ENCODE assay signal across 1 cellular context in the genomic region with DNA sequence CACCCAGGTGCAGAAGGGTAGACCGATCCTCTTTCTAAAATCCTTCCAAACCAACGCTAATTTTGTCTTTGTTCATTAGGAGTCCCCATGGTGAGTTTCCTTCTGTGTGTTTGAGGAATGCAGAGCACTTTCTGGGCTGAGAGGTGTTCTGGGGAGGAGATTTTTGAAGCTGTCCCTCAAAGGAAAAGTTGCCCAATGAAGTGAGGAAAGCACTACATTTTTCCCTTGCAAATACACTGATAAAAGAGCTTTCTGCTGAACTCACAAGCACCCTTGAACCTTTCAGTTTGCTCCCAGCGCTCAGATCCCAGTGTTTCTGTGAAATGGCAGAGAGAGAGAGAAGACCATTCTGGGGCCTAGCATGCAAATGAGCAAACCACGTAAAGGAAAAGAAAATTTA.
TF ChIP-seq lines count a peak whose summit lies in the region.

No MANE protein-coding gene starts in this region.

TF ChIP-seq in WTC11, 78 proteins besides CTCF, POLR2A, EP300 and RAD21 (continued from another document):
- TF ChIP-seq, protein P1, sequence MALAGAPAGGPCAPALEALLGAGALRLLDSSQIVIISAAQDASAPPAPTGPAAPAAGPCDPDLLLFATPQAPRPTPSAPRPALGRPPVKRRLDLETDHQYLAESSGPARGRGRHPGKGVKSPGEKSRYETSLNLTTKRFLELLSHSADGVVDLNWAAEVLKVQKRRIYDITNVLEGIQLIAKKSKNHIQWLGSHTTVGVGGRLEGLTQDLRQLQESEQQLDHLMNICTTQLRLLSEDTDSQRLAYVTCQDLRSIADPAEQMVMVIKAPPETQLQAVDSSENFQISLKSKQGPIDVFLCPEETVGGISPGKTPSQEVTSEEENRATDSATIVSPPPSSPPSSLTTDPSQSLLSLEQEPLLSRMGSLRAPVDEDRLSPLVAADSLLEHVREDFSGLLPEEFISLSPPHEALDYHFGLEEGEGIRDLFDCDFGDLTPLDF (CRISPR knock-in tag; IDR thresholded peaks at IDR 0.05), result no peak
- no peak for TF ChIP-seq MYBL2 (CRISPR knock-in tag; IDR thresholded peaks at IDR 0.05)
- TF ChIP-seq FOXP1 (CRISPR knock-in tag; IDR thresholded peaks at IDR 0.05; ENCODE audit: borderline replicate concordance), result no peak
- TF ChIP-seq, protein P2, sequence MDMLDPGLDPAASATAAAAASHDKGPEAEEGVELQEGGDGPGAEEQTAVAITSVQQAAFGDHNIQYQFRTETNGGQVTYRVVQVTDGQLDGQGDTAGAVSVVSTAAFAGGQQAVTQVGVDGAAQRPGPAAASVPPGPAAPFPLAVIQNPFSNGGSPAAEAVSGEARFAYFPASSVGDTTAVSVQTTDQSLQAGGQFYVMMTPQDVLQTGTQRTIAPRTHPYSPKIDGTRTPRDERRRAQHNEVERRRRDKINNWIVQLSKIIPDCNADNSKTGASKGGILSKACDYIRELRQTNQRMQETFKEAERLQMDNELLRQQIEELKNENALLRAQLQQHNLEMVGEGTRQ (CRISPR knock-in tag; IDR thresholded peaks at IDR 0.05), result no peak
- TF ChIP-seq EMX1 (CRISPR knock-in tag; IDR thresholded peaks at IDR 0.05), result no peak
- TF ChIP-seq CREB1 (CRISPR knock-in tag; IDR thresholded peaks at IDR 0.05), result no peak
- TF ChIP-seq ZNF671 (CRISPR knock-in tag; IDR thresholded peaks at IDR 0.05), result no peak
- TF ChIP-seq ZBTB21 (CRISPR knock-in tag; IDR thresholded peaks at IDR 0.05; ENCODE audit: borderline replicate concordance), result no peak
- TF ChIP-seq TCF7 (CRISPR knock-in tag; IDR thresholded peaks at IDR 0.05; ENCODE audit: low read depth), result no peak
